In genomic region chr9:41234811-41235805, GRCh38 we compare ENCODE assay signal across 8 cellular contexts. TPM values are rescaled to one million over a fixed set of nuclear protein-coding genes. Genes with fewer than 3 reads are reported as not detected.
A peak's percentile ranks its signal among the peaks of the same experiment; 100 is the strongest.
DNase-seq lines count a peak whose midpoint lies in the region; ATAC-seq, FAIRE-seq and TF ChIP-seq lines count a peak whose summit lies in the region.
"Not testable (repeated sequence)": the region's sequence is repeated elsewhere in the genome, so short reads cannot be mapped to it uniquely, and the experiment has no call there.

No MANE protein-coding gene starts in this region.

- H3K36me3 Mint-ChIP-seq in CD8-positive, alpha-beta memory T cell; activated CD8-positive, alpha-beta T cell treated with anti-CD3 and anti-CD28 coated beads, Interleukin-2, amount 10 ng/mL, durations not matched to agents 7 days and 5 days (ENCODE audit: low read depth): not testable (repeated sequence)

- not testable (repeated sequence) for H3K9me3 ChIP-seq in CD8-positive, alpha-beta memory T cell (ENCODE audit: low read length)

- peak; percentile 100 for ATAC-seq in GM19043 (IDR thresholded peaks at IDR 0.05; ENCODE audit: low read depth, unreplicated experiment)
- ATAC-seq in HG02763 (IDR thresholded peaks at IDR 0.05; ENCODE audit: unreplicated experiment), result peak; percentile 100
- ATAC-seq in activated CD8-positive, alpha-beta T cell treated with anti-CD3 and anti-CD28 coated beads, Interleukin-2, amount 10 ng/mL, durations not matched to agents 7 days and 5 days, result peak; percentile 99

- H3K4me1 Mint-ChIP-seq in CD8-positive, alpha-beta memory T cell; activated CD8-positive, alpha-beta T cell treated with anti-CD3 and anti-CD28 coated beads, Interleukin-2, amount 10 ng/mL, durations not matched to agents 7 days and 5 days (ENCODE audit: low read depth): not testable (repeated sequence)

- peaks cover 5 to 22% (median 13%) of the 10 kb centered on the region in 5 donors for H3K9me3 Mint-ChIP-seq in CD8-positive, alpha-beta memory T cell
- H3K9me3 Mint-ChIP-seq in activated CD8-positive, alpha-beta T cell treated with anti-CD3 and anti-CD28 coated beads, Interleukin-2, amount 10 ng/mL, durations not matched to agents 7 days and 5 days (ENCODE audit: insufficient read depth), result not testable (repeated sequence)

- H3K36me3 ChIP-seq in CD8-positive, alpha-beta memory T cell (ENCODE audit: insufficient read depth, low read length); bronchial epithelial cell (ENCODE audit: control insufficient read depth, insufficient read depth, low read length): not testable (repeated sequence)

- not testable (repeated sequence) for H3K4me3 ChIP-seq in CD8-positive, alpha-beta memory T cell (ENCODE audit: low read length)
- peak overlapping the region; percentile 40 for H3K4me3 ChIP-seq in bronchial epithelial cell (ENCODE audit: low read depth, low read length)

- peak overlapping the region in 2 of 8 donors; percentile 57 to 76 for H3K27ac Mint-ChIP-seq in CD8-positive, alpha-beta memory T cell
- peak overlapping the region; percentile 42 for H3K27ac Mint-ChIP-seq in activated CD8-positive, alpha-beta T cell treated with anti-CD3 and anti-CD28 coated beads, Interleukin-2, amount 10 ng/mL, durations not matched to agents 7 days and 5 days

- H3K4me1 ChIP-seq in CD8-positive, alpha-beta memory T cell (ENCODE audit: insufficient read depth, low read length), result not testable (repeated sequence)

- not testable (repeated sequence) for TF ChIP-seq CTCF in bronchial epithelial cell (IDR thresholded peaks at IDR 0.05; ENCODE audit: insufficient read depth, low read length, severe bottlenecking)

- H3K27ac ChIP-seq in CD8-positive, alpha-beta memory T cell (ENCODE audit: low read depth, low read length), result not testable (repeated sequence)

- POLR2A ChIA-PET in CD8-positive, alpha-beta memory T cell (lab: Charles Lee); activated CD8-positive, alpha-beta T cell treated with anti-CD3 and anti-CD28 coated beads, Interleukin-2, amount 10 ng/mL, durations not matched to agents 7 days and 5 days (lab: Charles Lee): not testable (repeated sequence)

- CTCF ChIA-PET in CD8-positive, alpha-beta memory T cell (lab: Charles Lee); activated CD8-positive, alpha-beta T cell treated with anti-CD3 and anti-CD28 coated beads, Interleukin-2, amount 10 ng/mL, durations not matched to agents 7 days and 5 days (lab: Charles Lee): not testable (repeated sequence)

- DNase-seq in CD8-positive, alpha-beta memory T cell, result peak; percentile 29 to 89 (median 70)
- DNase-seq in HPDE6-E6E7 (ENCODE audit: extremely low spot score) (peak; percentile 6), bronchial epithelial cell (ENCODE audit: low read depth) (peak; percentile 16), left kidney (ENCODE audit: low read depth, low spot score) (peak; percentile 40)
- peak; percentile 85 for DNase-seq in activated CD8-positive, alpha-beta T cell treated with anti-CD3 and anti-CD28 coated beads, Interleukin-2, amount 10 ng/mL, durations not matched to agents 7 days and 5 days
- peak; percentile 30 to 34 for DNase-seq in stimulated activated CD8-positive, alpha-beta memory T cell treated with anti-CD3 and anti-CD28 coated beads, Interleukin-15, amount 100 ng/mL, for 4 hours (ENCODE audit: low read depth in 2 of 2)

- H3K4me3 Mint-ChIP-seq in CD8-positive, alpha-beta memory T cell, result peak overlapping the region; percentile 51 to 78 (median 67)
- H3K4me3 Mint-ChIP-seq in activated CD8-positive, alpha-beta T cell treated with anti-CD3 and anti-CD28 coated beads, Interleukin-2, amount 10 ng/mL, durations not matched to agents 7 days and 5 days, result peak overlapping the region; percentile 66

- not testable (repeated sequence) for H3K27me3 Mint-ChIP-seq in CD8-positive, alpha-beta memory T cell; activated CD8-positive, alpha-beta T cell treated with anti-CD3 and anti-CD28 coated beads, Interleukin-2, amount 10 ng/mL, durations not matched to agents 7 days and 5 days (ENCODE audit: low read depth)

- not testable (repeated sequence) for FAIRE-seq in bronchial epithelial cell (lab: Jason Lieb, UNC)

- not testable (repeated sequence) for H3K27me3 ChIP-seq in CD8-positive, alpha-beta memory T cell (ENCODE audit: insufficient read depth, low read length, poor library complexity, severe bottlenecking); bronchial epithelial cell (ENCODE audit: control insufficient read depth, insufficient read depth, low read length)

RNA-seq across cellular contexts. Expression of gene ZNG1F, which starts 46.0 kb away (rescaled TPM):
- 10 to 100 TPM in 1 of 2 experiments, 1 to 10 TPM in 1; 7.9 to 11.5 TPM for total RNA-seq in CD8-positive, alpha-beta memory T cell
- 1.9 TPM for polyA plus RNA-seq in CD8-positive, alpha-beta memory T cell
- total RNA-seq in activated CD8-positive, alpha-beta T cell treated with anti-CD3 and anti-CD28 coated beads, Interleukin-2, amount 10 ng/mL, durations not matched to agents 7 days and 5 days, result 10 to 100 TPM in 1 of 2 experiments, 1 to 10 TPM in 1; 7.6 to 11.6 TPM
- total RNA-seq in bronchial epithelial cell, result 9.0 and 11.0 TPM in 2 replicates

Comparison
In these comparisons a context has a peak if more than half of its experiments do, and no peak if none do; other contexts are left out.
1. DNase-seq: peak in every context shown above with its lines; median percentile 85 in activated CD8-positive, alpha-beta T cell treated with anti-CD3 and anti-CD28 coated beads, Interleukin-2, amount 10 ng/mL, durations not matched to agents 7 days and 5 days; 70 in CD8-positive, alpha-beta memory T cell; 40 in left kidney; 32 in stimulated activated CD8-positive, alpha-beta memory T cell treated with anti-CD3 and anti-CD28 coated beads, Interleukin-15, amount 100 ng/mL, for 4 hours; 16 in bronchial epithelial cell; 6 in HPDE6-E6E7.